ENCODE assay signal across 9 cellular contexts in the genomic region with DNA sequence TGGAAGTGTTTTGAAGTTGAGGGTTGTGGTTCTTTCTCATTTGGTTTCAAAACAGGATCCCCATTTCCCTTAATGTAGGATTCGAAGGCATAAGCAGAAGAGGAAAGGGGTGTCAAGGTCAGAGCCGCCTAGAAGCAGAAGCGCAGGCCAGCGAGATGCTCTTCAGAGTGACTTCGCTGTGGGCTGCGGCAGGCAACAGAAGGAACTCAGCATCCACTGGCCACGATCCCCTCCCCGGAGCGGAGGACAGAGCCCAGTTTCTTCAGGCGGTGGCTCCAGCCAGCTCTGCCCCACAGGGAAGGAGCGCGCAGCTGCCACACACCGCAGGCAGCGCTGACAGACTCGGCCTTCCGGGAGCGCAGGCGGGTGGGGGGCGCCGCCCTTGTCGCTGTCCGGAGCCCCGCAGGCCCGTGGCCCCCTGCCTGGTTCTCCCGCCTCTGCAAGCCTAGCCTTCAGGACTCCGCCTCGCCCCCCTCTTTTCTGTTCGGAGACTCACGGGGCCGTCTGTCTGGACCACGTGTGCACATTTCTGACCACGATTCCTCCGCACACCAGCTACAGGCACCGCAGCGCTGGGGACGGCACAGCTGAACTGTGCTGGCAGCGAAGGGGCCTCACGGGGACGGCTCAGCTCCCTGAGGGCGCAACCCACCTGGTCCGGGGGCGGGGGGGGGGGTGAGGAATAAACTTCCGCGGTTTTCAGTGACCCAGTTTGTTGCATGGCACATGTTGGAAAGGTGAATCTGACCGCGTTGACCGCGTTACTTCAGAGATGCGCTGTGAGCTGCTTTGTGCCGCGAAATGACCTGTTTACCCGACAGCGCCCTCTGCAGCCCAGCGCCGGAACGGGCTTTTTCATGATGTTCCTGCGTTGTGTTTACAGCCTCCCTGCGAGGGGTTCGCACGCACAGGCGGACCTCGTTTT. TPM values are rescaled to one million over a fixed set of nuclear protein-coding genes. Genes with fewer than 3 reads are reported as not detected.
DNase-seq lines count a peak whose midpoint lies in the region; ATAC-seq and TF ChIP-seq lines count a peak whose summit lies in the region.
"Had no signal": no experiment of that assay in that cellular context is flagged by ENCODE, and none has a peak within 500 bp of the region (broad histone marks: within the 10 kb centered on the region; RNA-seq: fewer than 3 reads in every experiment).

No MANE protein-coding gene starts in this region.

- H3K27me3 ChIP-seq in H7 (ENCODE audit: control insufficient read depth, insufficient read depth, low read length) (peaks cover 14% of the 10 kb centered on the region), left lung (peaks cover 0 to 40% of the 10 kb centered on the region in 2 donors)

- in situ Hi-C loops in G401 (cut with HindIII; ENCODE audit: low sequenced_read_pairs) = no loop called here

- peaks cover 5 to 15% of the 10 kb centered on the region in 2 donors for H3K4me1 ChIP-seq in left lung

- H3K9me3 ChIP-seq in left lung = no peaks in the 10 kb centered on the region
- H3K9me3 ChIP-seq: neutrophil had no signal

- peak; percentile 70 for TF ChIP-seq CTCF in left lung (IDR thresholded peaks at IDR 0.05)

- DNase-seq in G401 (ENCODE audit: low spot score) = peak; percentile 72
- DNase-seq in H7 = peak; percentile 87
- DNase-seq in NCI-H1417 (lab: John Stamatoyannopoulos, UW) = peak; percentile 89 to 94 (median 90)
- peak; percentile 69 for DNase-seq in cerebellar cortex (ENCODE audit: low spot score)
- peak; percentile 65 to 86 for DNase-seq in left lung
- peak; percentile 86 to 87 for DNase-seq in stimulated activated CD4-positive, alpha-beta T cell treated with anti-CD3 and anti-CD28 coated beads, Interleukin-2, amount 100 ng/mL, for 48 hours
- DNase-seq in dedifferentiated amniotic fluid mesenchymal stem cell (ENCODE audit: extremely low spot score) = no peak

- no peaks in the 10 kb centered on the region for H3K36me3 ChIP-seq in H7 (replicated peaks; ENCODE audit: control insufficient read depth, insufficient read depth, low read length)
- H3K36me3 ChIP-seq in left lung = no peaks in the 10 kb centered on the region
- H3K36me3 ChIP-seq: neutrophil had no signal

- intact Hi-C loops in left lung (cut with DNase I) = no loop called here

- H3K27ac ChIP-seq in left lung = peak overlapping the region; percentile 65 to 69
- H3K27ac ChIP-seq: neutrophil had no signal

- peak; percentile 73 to 77 for ATAC-seq in activated CD4-positive, CD25-positive, alpha-beta regulatory T cell treated with anti-CD3 and anti-CD28 coated beads, Interleukin-2, amount 50 U/mL, for 24 hours
- ATAC-seq in left lung = peak; percentile 91

- H3K4me3 ChIP-seq in H7 (ENCODE audit: insufficient read depth, low read depth, low read length) (peak overlapping the region; percentile 46), left lung (peak overlapping the region; percentile 33 to 40)

RNA-seq across cellular contexts. Expression of a gene that starts 26.1 kb away (rescaled TPM):
- not detected in 2 replicates for total RNA-seq in G401 (2014; rRNA removed; shearing (Covaris generic))
- total RNA-seq in H7 (2014; rRNA removed; shearing (Covaris generic)) = 0.07 TPM in 1 of 2 replicates, not detected in the other
- not detected for total RNA-seq in left lung

RNA-seq across cellular contexts. Expression of a gene that starts 59.9 kb away (rescaled TPM):
- not detected in 2 replicates for total RNA-seq in G401 (2014; rRNA removed; shearing (Covaris generic))
- 2.0 and 2.5 TPM in 2 replicates for total RNA-seq in H7 (2014; rRNA removed; shearing (Covaris generic))
- not detected for total RNA-seq in left lung
